ENCODE assay signal across 1 cellular context in genomic region chr17:75077490-75078096, GRCh38.
TF ChIP-seq lines count a peak whose summit lies in the region.

No MANE protein-coding gene starts in this region.

TF ChIP-seq in GM12878, 131 proteins besides CTCF, POLR2A, EP300 and RAD21 (continues in another document):
- TF ChIP-seq FOXK2 (IDR thresholded peaks at IDR 0.05) (no peak), HCFC1 (IDR thresholded peaks at IDR 0.05; ENCODE audit: low read length) (no peak), CHD1 (IDR thresholded peaks at IDR 0.05; ENCODE audit: low read depth, low read length) (no peak), NFIC (IDR thresholded peaks at IDR 0.05; ENCODE audit: low read depth, low read length) (no peak), USF2 (IDR thresholded peaks at IDR 0.05; ENCODE audit: borderline replicate concordance, low read depth, low read length) (no peak), SMAD5 (IDR thresholded peaks at IDR 0.05; ENCODE audit: low read depth) (no peak), SKIL (IDR thresholded peaks at IDR 0.05; ENCODE audit: low read depth, poor library complexity, severe bottlenecking) (no peak), RAD51 (IDR thresholded peaks at IDR 0.05) (no peak), FOXM1 (IDR thresholded peaks at IDR 0.05; ENCODE audit: low read depth, low read length) (no peak), SREBF2 (IDR thresholded peaks at IDR 0.05; ENCODE audit: low read length) (no peak), DPF2 (IDR thresholded peaks at IDR 0.05) (peak; percentile 84), MAX (IDR thresholded peaks at IDR 0.05; ENCODE audit: low read depth, low read length) (peak; percentile 16; the same call in 1 of the 2 replicates), SMAD1 (IDR thresholded peaks at IDR 0.05; ENCODE audit: low read depth, partially characterized antibody) (no peak), MYC (IDR thresholded peaks at IDR 0.05; ENCODE audit: insufficient read depth, insufficient read length, insufficient replicate concordance, low read length, severe bottlenecking) (no peak), ATF2 (IDR thresholded peaks at IDR 0.05; ENCODE audit: low read length) (no peak), KAT2A (conservative IDR thresholded peaks at IDR 0.05; ENCODE audit: control insufficient read depth, low read depth, low read length) (no peak), STAT3 (IDR thresholded peaks at IDR 0.05; ENCODE audit: low read depth, low read length) (no peak), RELB (IDR thresholded peaks at IDR 0.05; ENCODE audit: low read depth) (peak; percentile 66), IKZF1 (conservative IDR thresholded peaks at IDR 0.05) (peak; percentile 46), ZBED1 (IDR thresholded peaks at IDR 0.05; ENCODE audit: borderline replicate concordance) (no peak), MEF2B (IDR thresholded peaks at IDR 0.05; ENCODE audit: partially characterized antibody, poor library complexity, severe bottlenecking) (no peak), POU2F2 (IDR thresholded peaks at IDR 0.05; ENCODE audit: borderline replicate concordance, low read depth, low read length) (no peak), ZBTB4 (CRISPR knock-in tag; IDR thresholded peaks at IDR 0.05) (no peak), RELA (IDR thresholded peaks at IDR 0.05; ENCODE audit: borderline replicate concordance, partially characterized antibody) (peak; percentile 95), KDM1A (IDR thresholded peaks at IDR 0.05; ENCODE audit: borderline replicate concordance) (no peak), IRF4 (IDR thresholded peaks at IDR 0.05; ENCODE audit: low read depth, low read length) (no peak), POLR2AphosphoS2 (IDR thresholded peaks at IDR 0.05; ENCODE audit: low read depth, low read length) (no peak), NR2C2 (IDR thresholded peaks at IDR 0.05; ENCODE audit: borderline replicate concordance, control insufficient read depth, insufficient read length, low read depth) (no peak), ZZZ3 (IDR thresholded peaks at IDR 0.05; ENCODE audit: control insufficient read depth, insufficient read length, low read depth) (no peak), RCOR1 (conservative IDR thresholded peaks at IDR 0.05; ENCODE audit: low read depth, low read length) (no peak), CEBPZ (IDR thresholded peaks at IDR 0.05; ENCODE audit: low read depth, low read length) (no peak), SIN3A (IDR thresholded peaks at IDR 0.05; ENCODE audit: low read depth, low read length) (no peak), ZNF217 (IDR thresholded peaks at IDR 0.05) (no peak), POLR2AphosphoS5 (IDR thresholded peaks at IDR 0.05; ENCODE audit: low read length) (no peak; the same call in 1 of the 2 replicates), ZNF592 (IDR thresholded peaks at IDR 0.05) (no peak), MEF2A (IDR thresholded peaks at IDR 0.05; ENCODE audit: insufficient read depth, low read depth, low read length) (no peak), MTA2 (IDR thresholded peaks at IDR 0.05; ENCODE audit: low read depth) (no peak), E2F4 (IDR thresholded peaks at IDR 0.05; ENCODE audit: low read depth, low read length) (no peak), WRNIP1 (IDR thresholded peaks at IDR 0.05; ENCODE audit: borderline replicate concordance, low read depth, low read length) (no peak), RFX5 (IDR thresholded peaks at IDR 0.05; ENCODE audit: low read depth, low read length) (no peak), IRF5 (IDR thresholded peaks at IDR 0.05; ENCODE audit: borderline replicate concordance) (no peak), MXI1 (IDR thresholded peaks at IDR 0.05; ENCODE audit: low read depth, low read length) (no peak), SMC3 (IDR thresholded peaks at IDR 0.05; ENCODE audit: borderline replicate concordance, low read length) (peak; percentile 46; the same call in 1 of the 2 replicates), YY1 (IDR thresholded peaks at IDR 0.05; ENCODE audit: low read depth, low read length) (no peak)
